Comparison of ENCODE assay signal across 10 cellular contexts in the genomic region with DNA sequence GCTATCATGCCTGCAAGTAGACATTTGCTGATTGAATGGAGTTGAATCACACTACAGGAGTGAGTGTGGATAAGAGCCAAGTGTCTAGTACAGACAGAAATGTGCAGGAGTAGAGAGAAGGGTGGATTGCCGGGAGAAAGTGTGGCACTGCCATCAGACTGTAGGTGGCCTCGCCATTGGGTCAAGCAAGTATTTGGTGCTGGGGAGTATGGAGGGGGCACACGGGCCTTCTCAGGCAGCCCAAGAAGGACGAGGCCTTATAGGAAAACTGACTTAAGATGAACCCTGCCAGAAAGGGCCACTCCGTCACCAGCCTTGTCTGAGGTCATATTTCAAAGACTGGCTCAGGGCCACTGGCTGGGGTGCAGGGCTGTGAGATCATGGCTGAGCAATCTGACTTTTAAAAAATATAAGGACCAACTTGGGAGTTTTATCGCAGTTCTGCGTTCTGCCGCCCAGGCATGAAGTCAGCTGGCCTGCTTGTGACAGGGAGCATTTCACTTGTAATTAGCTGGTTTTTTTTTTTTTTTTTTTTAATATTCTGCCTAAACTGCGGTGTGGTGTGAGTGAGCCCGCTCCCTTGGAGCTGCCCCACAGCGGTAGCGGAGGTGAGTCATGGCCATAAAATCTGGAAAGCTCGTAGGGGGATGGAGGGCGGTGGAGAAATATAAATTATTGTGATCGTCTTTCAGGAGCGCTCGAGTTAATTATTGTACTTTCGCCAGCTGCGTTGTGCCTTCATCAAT.
DNase-seq lines count a peak whose midpoint lies in the region; ATAC-seq, FAIRE-seq and TF ChIP-seq lines count a peak whose summit lies in the region.
"Had no signal": no experiment of that assay in that cellular context is flagged by ENCODE, and none has a peak within 500 bp of the region (broad histone marks: within the 10 kb centered on the region; RNA-seq: fewer than 3 reads in every experiment).

No MANE protein-coding gene starts in this region.

- H3K4me2 ChIP-seq in A549, result peak overlapping the region; percentile 70
- H3K4me2 ChIP-seq: KMS-11 had no signal

- ATAC-seq in A549 (peak; percentile 94 to 95), GM19023 (IDR thresholded peaks at IDR 0.05; ENCODE audit: unreplicated experiment) (no peak), HG02840 (IDR thresholded peaks at IDR 0.05; ENCODE audit: low FRiP score, unreplicated experiment) (no peak), GM21528 (IDR thresholded peaks at IDR 0.05; ENCODE audit: low FRiP score, unreplicated experiment) (no peak)

- H3K27me3 ChIP-seq in HUES64 (ENCODE audit: insufficient read depth, low read length) (no peaks in the 10 kb centered on the region), kidney epithelial cell (ENCODE audit: control insufficient read depth, insufficient read depth, low read length) (no peaks in the 10 kb centered on the region)

- DNase-seq in A549 (ENCODE audit: low read depth in 1 of 2, low spot score in 1 of 2), result peak; percentile 72 to 89
- peak; percentile 87 for DNase-seq in amniotic epithelial cell (ENCODE audit: low read depth)
- peak; percentile 62 for DNase-seq in kidney epithelial cell (ENCODE audit: low read depth)
- no peak for DNase-seq in activated naive CD4-positive, alpha-beta T cell (lab: John Stamatoyannopoulos, UW)

- H3K9me3 ChIP-seq in A549 (peaks cover 13% of the 10 kb centered on the region; the same call in 2 of the 3 replicates), HUES64 (ENCODE audit: insufficient read depth, low read depth, low read length) (no peaks in the 10 kb centered on the region)

- peak overlapping the region; percentile 79 to 87 for H3K27ac ChIP-seq in A549
- peak overlapping the region; percentile 28; the same call in 1 of the 2 replicates for H3K27ac ChIP-seq in HUES64 (ENCODE audit: low read depth, low read length)
- H3K27ac ChIP-seq: KMS-11 had no signal

- peak; percentile 97 for FAIRE-seq in A549 (lab: Jason Lieb, UNC)
- FAIRE-seq: colon had no signal

- peak; percentile 1 to 41; a peak in 2 of 5 replicates for TF ChIP-seq RAD21 in A549 (conservative IDR thresholded peaks at IDR 0.05 in 1 of 2, IDR thresholded peaks at IDR 0.05 in 1 of 2)

- peaks cover 24% of the 10 kb centered on the region for H3K4me1 ChIP-seq in A549
- peaks cover 10% of the 10 kb centered on the region; the same call in 1 of the 2 replicates for H3K4me1 ChIP-seq in HUES64 (ENCODE audit: insufficient read depth, low read length)

- peak; percentile 49 to 60; a peak in 2 of 5 replicates for TF ChIP-seq EP300 in A549 (IDR thresholded peaks at IDR 0.05)

- no peak overlapping the region for H3K9ac ChIP-seq in HUES64 (ENCODE audit: low read depth, low read length)
- H3K9ac ChIP-seq: KMS-11 had no signal

- POLR2A ChIA-PET in A549 (lab: Yijun Ruan, JAX), result interaction anchor here (0.6 to 1.3 kb wide), 5 partner anchors 9 to 577 kb away, joined by 3 to 7 read pairs (median 3); partner anchors contain the start of gene NUAK1

- TF ChIP-seq POLR2A in A549 (IDR thresholded peaks at IDR 0.05; ENCODE audit: low read length), result no peak

- WGBS in A549 (ENCODE audit: missing lambda C conversion rate), result 2% methylated on average over 19 of the region's 19 CpGs
- 39% methylated on average over 19 of the region's 19 CpGs for WGBS in HUES64

- peak overlapping the region; percentile 12; the same call in 1 of the 3 replicates for H3K4me3 ChIP-seq in A549
- no peak overlapping the region for H3K4me3 ChIP-seq in HUES64 (ENCODE audit: low read length)
- H3K4me3 ChIP-seq in kidney epithelial cell (ENCODE audit: low read depth, low read length), result peak overlapping the region; percentile 18

- TF ChIP-seq CTCF in A549 (IDR thresholded peaks at IDR 0.05), result no peak
- TF ChIP-seq CTCF in kidney epithelial cell (IDR thresholded peaks at IDR 0.05; ENCODE audit: insufficient read depth, low read length, poor library complexity, severe bottlenecking), result peak; percentile 25

- CTCF ChIA-PET in A549 (lab: Yijun Ruan, JAX), result interaction anchor here (0.6 to 1.1 kb wide), 4 partner anchors 10 to 575 kb away, joined by 3 read pairs; no protein-coding TSS in a partner anchor

- no peaks in the 10 kb centered on the region for H3K36me3 ChIP-seq in HUES64 (ENCODE audit: insufficient read depth, low read length)
- no peaks in the 10 kb centered on the region for H3K36me3 ChIP-seq in kidney epithelial cell (ENCODE audit: control insufficient read depth, insufficient read depth, low read length)

TF ChIP-seq in A549, 52 proteins besides CTCF, POLR2A, EP300 and RAD21 (continues in another document):
- TF ChIP-seq CBX2 (IDR thresholded peaks at IDR 0.05; ENCODE audit: borderline replicate concordance, low read depth), result no peak
- TF ChIP-seq RCOR1 (IDR thresholded peaks at IDR 0.05; ENCODE audit: low read depth, low read length), result no peak
- no peak for TF ChIP-seq NR3C1 (IDR thresholded peaks at IDR 0.05)
- no peak for TF ChIP-seq SREBF2 (IDR thresholded peaks at IDR 0.05)
- no peak for TF ChIP-seq HDAC2 (IDR thresholded peaks at IDR 0.05)
- no peak for TF ChIP-seq ZC3H11A (IDR thresholded peaks at IDR 0.05)
- TF ChIP-seq CHD2 (IDR thresholded peaks at IDR 0.05; ENCODE audit: low read length, partially characterized antibody), result no peak
- TF ChIP-seq HOXA7 (CRISPR knock-in tag; IDR thresholded peaks at IDR 0.05), result no peak
- TF ChIP-seq NFE2L2 (conservative IDR thresholded peaks at IDR 0.05; ENCODE audit: low read length), result no peak
- TF ChIP-seq KDM1A (IDR thresholded peaks at IDR 0.05; ENCODE audit: low read depth), result no peak
- TF ChIP-seq EHMT2 (IDR thresholded peaks at IDR 0.05; ENCODE audit: low read depth), result no peak
- no peak for TF ChIP-seq NPAS2 (CRISPR knock-in tag; IDR thresholded peaks at IDR 0.05; ENCODE audit: borderline replicate concordance)
- TF ChIP-seq, protein P1, sequence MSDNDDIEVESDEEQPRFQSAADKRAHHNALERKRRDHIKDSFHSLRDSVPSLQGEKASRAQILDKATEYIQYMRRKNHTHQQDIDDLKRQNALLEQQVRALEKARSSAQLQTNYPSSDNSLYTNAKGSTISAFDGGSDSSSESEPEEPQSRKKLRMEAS (IDR thresholded peaks at IDR 0.05), result peak; percentile 79
- TF ChIP-seq, protein P2, sequence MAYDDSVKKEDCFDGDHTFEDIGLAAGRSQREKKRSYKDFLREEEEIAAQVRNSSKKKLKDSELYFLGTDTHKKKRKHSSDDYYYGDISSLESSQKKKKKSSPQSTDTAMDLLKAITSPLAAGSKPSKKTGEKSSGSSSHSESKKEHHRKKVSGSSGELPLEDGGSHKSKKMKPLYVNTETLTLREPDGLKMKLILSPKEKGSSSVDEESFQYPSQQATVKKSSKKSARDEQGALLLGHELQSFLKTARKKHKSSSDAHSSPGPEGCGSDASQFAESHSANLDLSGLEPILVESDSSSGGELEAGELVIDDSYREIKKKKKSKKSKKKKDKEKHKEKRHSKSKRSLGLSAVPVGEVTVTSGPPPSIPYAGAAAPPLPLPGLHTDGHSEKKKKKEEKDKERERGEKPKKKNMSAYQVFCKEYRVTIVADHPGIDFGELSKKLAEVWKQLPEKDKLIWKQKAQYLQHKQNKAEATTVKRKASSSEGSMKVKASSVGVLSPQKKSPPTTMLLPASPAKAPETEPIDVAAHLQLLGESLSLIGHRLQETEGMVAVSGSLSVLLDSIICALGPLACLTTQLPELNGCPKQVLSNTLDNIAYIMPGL (CRISPR knock-in tag; IDR thresholded peaks at IDR 0.05; ENCODE audit: borderline replicate concordance), result no peak
- no peak for TF ChIP-seq MAFK (IDR thresholded peaks at IDR 0.05; ENCODE audit: partially characterized antibody)
- TF ChIP-seq FOSB (CRISPR knock-in tag; IDR thresholded peaks at IDR 0.05), result no peak
- TF ChIP-seq, protein P3, sequence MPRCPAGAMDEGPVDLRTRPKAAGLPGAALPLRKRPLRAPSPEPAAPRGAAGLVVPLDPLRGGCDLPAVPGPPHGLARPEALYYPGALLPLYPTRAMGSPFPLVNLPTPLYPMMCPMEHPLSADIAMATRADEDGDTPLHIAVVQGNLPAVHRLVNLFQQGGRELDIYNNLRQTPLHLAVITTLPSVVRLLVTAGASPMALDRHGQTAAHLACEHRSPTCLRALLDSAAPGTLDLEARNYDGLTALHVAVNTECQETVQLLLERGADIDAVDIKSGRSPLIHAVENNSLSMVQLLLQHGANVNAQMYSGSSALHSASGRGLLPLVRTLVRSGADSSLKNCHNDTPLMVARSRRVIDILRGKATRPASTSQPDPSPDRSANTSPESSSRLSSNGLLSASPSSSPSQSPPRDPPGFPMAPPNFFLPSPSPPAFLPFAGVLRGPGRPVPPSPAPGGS (IDR thresholded peaks at IDR 0.05), result 0 out of 3 replicates have a peak, but pooled peaks have one; percentile 46
- peak; percentile 71 for TF ChIP-seq GATA3 (IDR thresholded peaks at IDR 0.05; ENCODE audit: borderline replicate concordance)
- no peak for TF ChIP-seq KDM5A (IDR thresholded peaks at IDR 0.05)
- no peak for TF ChIP-seq ESRRA (IDR thresholded peaks at IDR 0.05; ENCODE audit: borderline replicate concordance, low read length)
- no peak for TF ChIP-seq BHLHE40 (IDR thresholded peaks at IDR 0.05; ENCODE audit: low read depth, low read length)
- TF ChIP-seq, protein P4, sequence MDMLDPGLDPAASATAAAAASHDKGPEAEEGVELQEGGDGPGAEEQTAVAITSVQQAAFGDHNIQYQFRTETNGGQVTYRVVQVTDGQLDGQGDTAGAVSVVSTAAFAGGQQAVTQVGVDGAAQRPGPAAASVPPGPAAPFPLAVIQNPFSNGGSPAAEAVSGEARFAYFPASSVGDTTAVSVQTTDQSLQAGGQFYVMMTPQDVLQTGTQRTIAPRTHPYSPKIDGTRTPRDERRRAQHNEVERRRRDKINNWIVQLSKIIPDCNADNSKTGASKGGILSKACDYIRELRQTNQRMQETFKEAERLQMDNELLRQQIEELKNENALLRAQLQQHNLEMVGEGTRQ (IDR thresholded peaks at IDR 0.05), result no peak
- no peak for TF ChIP-seq ZFP36 (IDR thresholded peaks at IDR 0.05; ENCODE audit: borderline replicate concordance, partially characterized antibody)
- TF ChIP-seq, protein P5, sequence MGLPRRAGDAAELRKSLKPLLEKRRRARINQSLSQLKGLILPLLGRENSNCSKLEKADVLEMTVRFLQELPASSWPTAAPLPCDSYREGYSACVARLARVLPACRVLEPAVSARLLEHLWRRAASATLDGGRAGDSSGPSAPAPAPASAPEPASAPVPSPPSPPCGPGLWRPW (IDR thresholded peaks at IDR 0.05), result no peak
- peak; percentile 85 for TF ChIP-seq JUNB (IDR thresholded peaks at IDR 0.05)
- no peak; the same call in 1 of the 2 replicates for TF ChIP-seq HOXB13 (CRISPR knock-in tag; IDR thresholded peaks at IDR 0.05; ENCODE audit: low read depth)
- TF ChIP-seq JUN (IDR thresholded peaks at IDR 0.05), result peak in 1 of 2 experiments; percentile 86; a peak in 3 of 5 replicates
- no peak; a peak in 1 of 4 replicates for TF ChIP-seq CEBPB (IDR thresholded peaks at IDR 0.05)
- no peak for TF ChIP-seq FOXS1 (CRISPR knock-in tag; IDR thresholded peaks at IDR 0.05)
- peak; percentile 8; the same call in 1 of the 3 replicates for TF ChIP-seq SMC3 (IDR thresholded peaks at IDR 0.05)

Comparison
In these comparisons a context has a peak if more than half of its experiments do, and no peak if none do; other contexts are left out.
1. ATAC-seq: peak in A549 (2 of 2); none in GM19023 (single experiment), HG02840 (single experiment) and GM21528 (single experiment).
2. DNase-seq: peak in A549 (2 of 2), amniotic epithelial cell (single experiment) and kidney epithelial cell (single experiment); none in activated naive CD4-positive, alpha-beta T cell (0 of 4).